Comparison of ENCODE assay signal across 1 cellular context in the genomic region with DNA sequence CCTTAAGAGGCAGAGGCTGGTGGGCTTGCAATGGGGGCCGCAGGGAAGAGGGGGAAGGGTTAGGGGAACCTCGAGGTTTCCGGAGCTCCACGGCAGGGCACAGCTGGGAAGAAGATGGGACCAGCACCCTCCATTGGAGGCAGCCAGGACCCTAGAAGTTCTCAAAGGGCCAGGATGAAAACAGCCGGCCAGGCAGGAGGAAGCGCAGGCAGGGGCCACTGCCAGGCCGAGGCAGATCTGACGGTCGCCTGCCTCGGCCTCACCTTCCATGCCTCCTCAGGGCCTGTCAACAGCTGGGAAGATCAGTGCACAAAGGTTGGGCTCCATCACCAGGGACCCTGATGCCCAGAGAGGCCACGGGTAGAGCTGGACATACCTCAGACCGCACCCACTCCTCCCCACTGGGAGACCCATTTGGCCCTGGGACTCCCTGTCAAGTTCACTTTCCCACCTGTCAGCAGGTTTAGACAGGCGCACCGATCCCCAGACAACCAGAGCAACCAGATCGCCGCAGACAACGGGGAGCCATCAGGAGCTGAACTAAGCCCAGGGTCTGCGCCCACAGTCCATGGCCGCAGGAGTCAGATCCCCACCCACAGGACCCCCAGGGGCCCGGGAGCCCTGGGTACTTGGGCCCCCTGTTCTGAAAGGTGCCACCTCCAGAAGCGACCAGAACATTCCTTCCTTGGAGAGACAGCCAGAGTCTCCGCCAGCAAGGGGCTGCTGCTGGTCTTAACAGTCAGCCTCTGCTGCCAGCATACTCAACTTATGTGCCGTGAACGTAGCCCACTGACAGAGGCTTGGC.
TF ChIP-seq lines count a peak whose summit lies in the region.

No MANE protein-coding gene starts in this region.

TF ChIP-seq in K562, 482 proteins besides CTCF, POLR2A, EP300 and RAD21 (continued from another document):
- TF ChIP-seq, protein P1, sequence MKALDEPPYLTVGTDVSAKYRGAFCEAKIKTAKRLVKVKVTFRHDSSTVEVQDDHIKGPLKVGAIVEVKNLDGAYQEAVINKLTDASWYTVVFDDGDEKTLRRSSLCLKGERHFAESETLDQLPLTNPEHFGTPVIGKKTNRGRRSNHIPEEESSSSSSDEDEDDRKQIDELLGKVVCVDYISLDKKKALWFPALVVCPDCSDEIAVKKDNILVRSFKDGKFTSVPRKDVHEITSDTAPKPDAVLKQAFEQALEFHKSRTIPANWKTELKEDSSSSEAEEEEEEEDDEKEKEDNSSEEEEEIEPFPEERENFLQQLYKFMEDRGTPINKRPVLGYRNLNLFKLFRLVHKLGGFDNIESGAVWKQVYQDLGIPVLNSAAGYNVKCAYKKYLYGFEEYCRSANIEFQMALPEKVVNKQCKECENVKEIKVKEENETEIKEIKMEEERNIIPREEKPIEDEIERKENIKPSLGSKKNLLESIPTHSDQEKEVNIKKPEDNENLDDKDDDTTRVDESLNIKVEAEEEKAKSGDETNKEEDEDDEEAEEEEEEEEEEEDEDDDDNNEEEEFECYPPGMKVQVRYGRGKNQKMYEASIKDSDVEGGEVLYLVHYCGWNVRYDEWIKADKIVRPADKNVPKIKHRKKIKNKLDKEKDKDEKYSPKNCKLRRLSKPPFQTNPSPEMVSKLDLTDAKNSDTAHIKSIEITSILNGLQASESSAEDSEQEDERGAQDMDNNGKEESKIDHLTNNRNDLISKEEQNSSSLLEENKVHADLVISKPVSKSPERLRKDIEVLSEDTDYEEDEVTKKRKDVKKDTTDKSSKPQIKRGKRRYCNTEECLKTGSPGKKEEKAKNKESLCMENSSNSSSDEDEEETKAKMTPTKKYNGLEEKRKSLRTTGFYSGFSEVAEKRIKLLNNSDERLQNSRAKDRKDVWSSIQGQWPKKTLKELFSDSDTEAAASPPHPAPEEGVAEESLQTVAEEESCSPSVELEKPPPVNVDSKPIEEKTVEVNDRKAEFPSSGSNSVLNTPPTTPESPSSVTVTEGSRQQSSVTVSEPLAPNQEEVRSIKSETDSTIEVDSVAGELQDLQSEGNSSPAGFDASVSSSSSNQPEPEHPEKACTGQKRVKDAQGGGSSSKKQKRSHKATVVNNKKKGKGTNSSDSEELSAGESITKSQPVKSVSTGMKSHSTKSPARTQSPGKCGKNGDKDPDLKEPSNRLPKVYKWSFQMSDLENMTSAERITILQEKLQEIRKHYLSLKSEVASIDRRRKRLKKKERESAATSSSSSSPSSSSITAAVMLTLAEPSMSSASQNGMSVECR (CRISPR knock-in tag; IDR thresholded peaks at IDR 0.05) = peak; percentile 44; the same call in 1 of the 2 replicates
- TF ChIP-seq SNRNP70 (optimal IDR thresholded peaks at IDR 0.05; ENCODE audit: low read depth, low read length) (no peak), RBFOX2 (IDR thresholded peaks at IDR 0.05; ENCODE audit: low read depth, low read length) (peak; percentile 39)
- TF ChIP-seq, protein P2, sequence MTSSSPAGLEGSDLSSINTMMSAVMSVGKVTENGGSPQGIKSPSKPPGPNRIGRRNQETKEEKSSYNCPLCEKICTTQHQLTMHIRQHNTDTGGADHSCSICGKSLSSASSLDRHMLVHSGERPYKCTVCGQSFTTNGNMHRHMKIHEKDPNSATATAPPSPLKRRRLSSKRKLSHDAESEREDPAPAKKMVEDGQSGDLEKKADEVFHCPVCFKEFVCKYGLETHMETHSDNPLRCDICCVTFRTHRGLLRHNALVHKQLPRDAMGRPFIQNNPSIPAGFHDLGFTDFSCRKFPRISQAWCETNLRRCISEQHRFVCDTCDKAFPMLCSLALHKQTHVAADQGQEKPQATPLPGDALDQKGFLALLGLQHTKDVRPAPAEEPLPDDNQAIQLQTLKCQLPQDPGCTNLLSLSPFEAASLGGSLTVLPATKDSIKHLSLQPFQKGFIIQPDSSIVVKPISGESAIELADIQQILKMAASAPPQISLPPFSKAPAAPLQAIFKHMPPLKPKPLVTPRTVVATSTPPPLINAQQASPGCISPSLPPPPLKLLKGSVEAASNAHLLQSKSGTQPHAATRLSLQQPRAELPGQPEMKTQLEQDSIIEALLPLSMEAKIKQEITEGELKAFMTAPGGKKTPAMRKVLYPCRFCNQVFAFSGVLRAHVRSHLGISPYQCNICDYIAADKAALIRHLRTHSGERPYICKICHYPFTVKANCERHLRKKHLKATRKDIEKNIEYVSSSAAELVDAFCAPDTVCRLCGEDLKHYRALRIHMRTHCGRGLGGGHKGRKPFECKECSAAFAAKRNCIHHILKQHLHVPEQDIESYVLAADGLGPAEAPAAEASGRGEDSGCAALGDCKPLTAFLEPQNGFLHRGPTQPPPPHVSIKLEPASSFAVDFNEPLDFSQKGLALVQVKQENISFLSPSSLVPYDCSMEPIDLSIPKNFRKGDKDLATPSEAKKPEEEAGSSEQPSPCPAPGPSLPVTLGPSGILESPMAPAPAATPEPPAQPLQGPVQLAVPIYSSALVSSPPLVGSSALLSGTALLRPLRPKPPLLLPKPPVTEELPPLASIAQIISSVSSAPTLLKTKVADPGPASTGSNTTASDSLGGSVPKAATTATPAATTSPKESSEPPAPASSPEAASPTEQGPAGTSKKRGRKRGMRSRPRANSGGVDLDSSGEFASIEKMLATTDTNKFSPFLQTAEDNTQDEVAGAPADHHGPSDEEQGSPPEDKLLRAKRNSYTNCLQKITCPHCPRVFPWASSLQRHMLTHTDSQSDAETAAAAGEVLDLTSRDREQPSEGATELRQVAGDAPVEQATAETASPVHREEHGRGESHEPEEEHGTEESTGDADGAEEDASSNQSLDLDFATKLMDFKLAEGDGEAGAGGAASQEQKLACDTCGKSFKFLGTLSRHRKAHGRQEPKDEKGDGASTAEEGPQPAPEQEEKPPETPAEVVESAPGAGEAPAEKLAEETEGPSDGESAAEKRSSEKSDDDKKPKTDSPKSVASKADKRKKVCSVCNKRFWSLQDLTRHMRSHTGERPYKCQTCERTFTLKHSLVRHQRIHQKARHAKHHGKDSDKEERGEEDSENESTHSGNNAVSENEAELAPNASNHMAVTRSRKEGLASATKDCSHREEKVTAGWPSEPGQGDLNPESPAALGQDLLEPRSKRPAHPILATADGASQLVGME (CRISPR knock-in tag; IDR thresholded peaks at IDR 0.05) = no peak
